Comparison of ENCODE assay signal across 1 cellular context in the genomic region with DNA sequence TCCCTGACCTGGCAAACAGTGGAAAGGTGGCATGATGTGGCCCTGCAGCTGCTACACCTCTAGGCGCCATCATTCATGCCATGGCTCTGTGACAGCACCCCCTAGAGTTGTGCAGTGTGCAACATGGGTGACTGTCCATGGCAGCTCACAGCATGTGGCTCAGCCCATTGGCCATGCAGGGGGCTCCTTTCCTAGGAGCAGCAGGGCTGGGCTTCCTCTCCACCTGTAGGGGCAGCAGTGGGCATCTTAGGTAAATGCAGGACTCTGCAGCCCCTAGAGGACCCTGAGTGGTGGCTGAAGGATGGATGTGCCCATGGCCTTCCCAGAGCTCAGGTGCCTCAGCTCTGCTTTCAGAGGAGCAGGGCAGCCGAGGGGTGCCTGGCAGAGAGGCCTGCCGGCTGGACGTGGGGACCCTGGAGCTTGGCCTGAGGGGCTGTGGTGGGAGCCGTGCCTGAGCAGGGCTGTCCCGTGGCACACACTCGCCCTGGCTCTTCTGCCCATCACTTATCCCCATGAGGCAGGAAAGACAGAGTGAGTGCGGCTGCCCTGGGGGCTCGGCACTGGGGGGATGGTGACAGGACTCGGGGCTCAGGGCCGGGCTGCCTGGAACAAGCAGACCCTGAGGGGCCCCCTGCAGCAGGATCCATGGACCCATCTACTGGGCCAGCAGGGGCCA.
TF ChIP-seq lines count a peak whose summit lies in the region.

No MANE protein-coding gene starts in this region.

TF ChIP-seq in SK-N-SH, 30 proteins besides CTCF, POLR2A, EP300 and RAD21 (continued from another document):
- TF ChIP-seq USF1 (IDR thresholded peaks at IDR 0.05; ENCODE audit: borderline replicate concordance, low read depth) = no peak
